In the genomic region with DNA sequence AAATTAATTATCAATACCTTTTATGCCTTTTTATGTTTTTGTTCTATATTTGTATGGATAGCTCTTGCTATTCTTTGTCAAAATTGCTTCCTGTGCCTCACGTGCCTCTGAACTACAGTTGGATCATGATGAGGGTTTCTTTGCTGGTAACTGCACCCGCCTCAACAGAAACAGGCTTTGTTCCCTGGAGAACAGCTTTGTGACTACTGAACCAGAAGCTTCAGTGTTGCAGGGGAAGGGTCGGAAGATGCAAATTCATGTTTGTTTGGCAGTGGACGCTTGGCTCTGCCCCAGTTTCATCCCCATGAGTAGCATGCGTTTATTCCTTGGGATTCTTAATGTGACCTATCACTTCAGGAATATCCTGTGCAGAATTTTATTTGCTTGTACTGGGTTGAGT, we compare ENCODE assay signal across 17 cellular contexts.
DNase-seq lines count a peak whose midpoint lies in the region; TF ChIP-seq lines count a peak whose summit lies in the region.
"Had no signal": no experiment of that assay in that cellular context is flagged by ENCODE, and none has a peak within 500 bp of the region (broad histone marks: within the 10 kb centered on the region; RNA-seq: fewer than 3 reads in every experiment).

No MANE protein-coding gene starts in this region.

- H3K9me3 Mint-ChIP-seq in neural crest cell (peaks cover 7% of the 10 kb centered on the region), Calu3 (ENCODE audit: low read depth, unreplicated experiment) (peaks cover 1% of the 10 kb centered on the region)

- H3K4me3 ChIP-seq in BLaER1 treated with 17β-estradiol and CSF1 and Interleukin-3, amounts not matched to agents 10 nM and 100 nM = peak overlapping the region in 1 of 10 experiments; percentile 0; a peak in 1 of 20 replicates
- H3K4me3 ChIP-seq: GM12878 had no signal

- H3K4me2 ChIP-seq in BLaER1 treated with 17β-estradiol and CSF1 and Interleukin-3, amounts not matched to agents 10 nM and 100 nM = peak overlapping the region in 8 of 11 experiments; percentile 38 to 61 (median 52); a peak in 15 of 22 replicates

- intact Hi-C loops in Calu3 (cut with micrococcal nuclease; ENCODE audit: unreplicated experiment) = no loop called here

- H3K36me3 Mint-ChIP-seq in neural crest cell (ENCODE audit: low read depth) (peaks cover under 1% of the 10 kb centered on the region), Calu3 (ENCODE audit: insufficient read depth, unreplicated experiment) (no peaks in the 10 kb centered on the region)
- H3K36me3 Mint-ChIP-seq: CD14-positive monocyte; CD4-positive, alpha-beta memory T cell had no signal

- peak overlapping the region; percentile 13 for H3K27ac Mint-ChIP-seq in neural crest cell (ENCODE audit: unreplicated experiment)
- no peak overlapping the region for H3K27ac Mint-ChIP-seq in Calu3 (ENCODE audit: unreplicated experiment)
- H3K27ac Mint-ChIP-seq: CD14-positive monocyte; CD4-positive, alpha-beta memory T cell; HFFc6 had no signal

- H3K9ac ChIP-seq in BLaER1 treated with 17β-estradiol and CSF1 and Interleukin-3, amounts not matched to agents 10 nM and 100 nM = 0 out of 22 replicates have a peak overlapping the region, but pooled peaks of 1 of the 11 experiments have one; percentile 2

- H3K4me1 Mint-ChIP-seq in neural crest cell = peaks cover 37% of the 10 kb centered on the region
- no peaks in the 10 kb centered on the region for H3K4me1 Mint-ChIP-seq in Calu3 (ENCODE audit: low read depth, unreplicated experiment)
- H3K4me1 Mint-ChIP-seq: CD14-positive monocyte; CD4-positive, alpha-beta memory T cell had no signal

- TF ChIP-seq CTCF in neural crest cell (conservative IDR thresholded peaks at IDR 0.05) (no peak), Calu3 (IDR thresholded peaks at IDR 0.05; ENCODE audit: unreplicated experiment) (no peak)

- no peaks in the 10 kb centered on the region for H3K27me3 Mint-ChIP-seq in neural crest cell (ENCODE audit: low read depth)
- H3K27me3 Mint-ChIP-seq in Calu3 (ENCODE audit: unreplicated experiment) = no peaks in the 10 kb centered on the region
- H3K27me3 Mint-ChIP-seq: CD4-positive, alpha-beta memory T cell had no signal

- CTCF ChIA-PET in Calu3 (lab: Charles Lee) = no interaction called here

- peaks cover 15 to 88% (median 75%) of the 10 kb centered on the region in 11 experiments for H3K9me3 ChIP-seq in BLaER1 treated with 17β-estradiol and CSF1 and Interleukin-3, amounts not matched to agents 10 nM and 100 nM (replicated peaks in 1 of 11)
- H3K9me3 ChIP-seq: BE2C had no signal

- no TSS peak for BruUV-seq in Calu3 (replicated peaks; lab: Mats Ljungman, UMichigan)

- no peaks in the 10 kb centered on the region for H4K20me1 ChIP-seq in BLaER1 treated with 17β-estradiol and CSF1 and Interleukin-3, amounts not matched to agents 10 nM and 100 nM

- H3K36me3 ChIP-seq in BLaER1 treated with 17β-estradiol and CSF1 and Interleukin-3, amounts not matched to agents 10 nM and 100 nM = peaks cover 0 to 14% (median 0%) of the 10 kb centered on the region in 11 experiments; a peak in 4 of 22 replicates
- H3K36me3 ChIP-seq: BE2C had no signal

- peaks cover 0 to 50% (median 21%) of the 10 kb centered on the region in 10 experiments; a peak in 14 of 20 replicates for H3K4me1 ChIP-seq in BLaER1 treated with 17β-estradiol and CSF1 and Interleukin-3, amounts not matched to agents 10 nM and 100 nM
- H3K4me1 ChIP-seq: BE2C had no signal

- no peaks in the 10 kb centered on the region for H3K27me3 ChIP-seq in BLaER1 treated with 17β-estradiol and CSF1 and Interleukin-3, amounts not matched to agents 10 nM and 100 nM
- H3K27me3 ChIP-seq: BE2C had no signal

- DNase-seq in NCI-H526 treated with DMSO at 0.1 percent for 48 hours (lab: John Stamatoyannopoulos, UW) = peak; percentile 84
- no peak for DNase-seq in neural crest cell (ENCODE audit: low read depth, low spot score)
- DNase-seq in Calu3 = no peak
- no peak for DNase-seq in superior temporal gyrus (ENCODE audit: extremely low spot score)
- no peak for DNase-seq in AML-193 (lab: John Stamatoyannopoulos, UW)
- DNase-seq: BE2C; CD4-positive, alpha-beta memory T cell; DMS53; DND-41; EL; GOT3; H7; HFFc6; IMR-90 had no signal

- H3K4me3 Mint-ChIP-seq in neural crest cell (no peak overlapping the region), Calu3 (ENCODE audit: low read depth, unreplicated experiment) (no peak overlapping the region)
- H3K4me3 Mint-ChIP-seq: CD14-positive monocyte; CD4-positive, alpha-beta memory T cell; HFFc6 had no signal

- H3K27ac ChIP-seq in BLaER1 treated with 17β-estradiol and CSF1 and Interleukin-3, amounts not matched to agents 10 nM and 100 nM = peak overlapping the region in 5 of 11 experiments; percentile 35 to 57 (median 46); a peak in 8 of 22 replicates
